1 cellular context compared by ENCODE assay signal in the genomic region with DNA sequence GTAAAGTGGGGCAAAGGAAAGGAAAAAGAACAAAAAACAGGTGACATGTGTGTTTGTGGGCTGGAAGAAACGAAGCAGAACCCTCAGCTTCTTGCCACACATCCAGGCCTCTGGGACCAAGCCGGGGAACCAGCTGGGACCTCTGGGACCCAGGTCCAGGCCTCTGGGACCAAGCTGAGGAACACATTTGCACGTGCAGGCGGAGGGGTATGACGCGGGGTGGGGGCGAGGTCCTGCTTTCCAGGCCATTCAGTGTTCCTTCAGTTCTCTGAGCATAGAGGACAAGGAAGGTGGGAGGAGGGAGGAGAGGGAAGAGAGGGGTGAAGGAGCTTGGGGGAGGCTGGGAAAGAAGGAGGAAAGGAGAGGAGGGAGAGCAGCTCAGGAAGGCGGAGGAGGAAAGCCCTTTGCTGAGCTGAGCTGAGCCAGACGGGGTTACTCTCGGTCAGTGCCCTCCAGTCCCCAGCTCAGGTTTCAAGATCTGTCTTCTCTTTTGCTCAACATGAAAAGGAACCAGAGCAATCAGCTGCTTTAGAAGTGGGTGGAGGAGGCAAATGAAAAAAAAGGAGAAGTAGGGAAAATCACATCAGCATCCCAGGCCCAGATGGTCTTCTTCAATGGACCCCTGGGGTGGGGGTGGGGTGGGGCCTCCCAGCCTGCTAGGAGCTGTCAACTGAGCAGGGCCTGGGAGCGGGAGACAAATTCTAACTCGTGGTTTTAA.
TF ChIP-seq lines count a peak whose summit lies in the region.

No MANE protein-coding gene starts in this region.

TF ChIP-seq in WTC11, 78 proteins besides CTCF, POLR2A, EP300 and RAD21 (continued from another document):
- TF ChIP-seq, protein P1, sequence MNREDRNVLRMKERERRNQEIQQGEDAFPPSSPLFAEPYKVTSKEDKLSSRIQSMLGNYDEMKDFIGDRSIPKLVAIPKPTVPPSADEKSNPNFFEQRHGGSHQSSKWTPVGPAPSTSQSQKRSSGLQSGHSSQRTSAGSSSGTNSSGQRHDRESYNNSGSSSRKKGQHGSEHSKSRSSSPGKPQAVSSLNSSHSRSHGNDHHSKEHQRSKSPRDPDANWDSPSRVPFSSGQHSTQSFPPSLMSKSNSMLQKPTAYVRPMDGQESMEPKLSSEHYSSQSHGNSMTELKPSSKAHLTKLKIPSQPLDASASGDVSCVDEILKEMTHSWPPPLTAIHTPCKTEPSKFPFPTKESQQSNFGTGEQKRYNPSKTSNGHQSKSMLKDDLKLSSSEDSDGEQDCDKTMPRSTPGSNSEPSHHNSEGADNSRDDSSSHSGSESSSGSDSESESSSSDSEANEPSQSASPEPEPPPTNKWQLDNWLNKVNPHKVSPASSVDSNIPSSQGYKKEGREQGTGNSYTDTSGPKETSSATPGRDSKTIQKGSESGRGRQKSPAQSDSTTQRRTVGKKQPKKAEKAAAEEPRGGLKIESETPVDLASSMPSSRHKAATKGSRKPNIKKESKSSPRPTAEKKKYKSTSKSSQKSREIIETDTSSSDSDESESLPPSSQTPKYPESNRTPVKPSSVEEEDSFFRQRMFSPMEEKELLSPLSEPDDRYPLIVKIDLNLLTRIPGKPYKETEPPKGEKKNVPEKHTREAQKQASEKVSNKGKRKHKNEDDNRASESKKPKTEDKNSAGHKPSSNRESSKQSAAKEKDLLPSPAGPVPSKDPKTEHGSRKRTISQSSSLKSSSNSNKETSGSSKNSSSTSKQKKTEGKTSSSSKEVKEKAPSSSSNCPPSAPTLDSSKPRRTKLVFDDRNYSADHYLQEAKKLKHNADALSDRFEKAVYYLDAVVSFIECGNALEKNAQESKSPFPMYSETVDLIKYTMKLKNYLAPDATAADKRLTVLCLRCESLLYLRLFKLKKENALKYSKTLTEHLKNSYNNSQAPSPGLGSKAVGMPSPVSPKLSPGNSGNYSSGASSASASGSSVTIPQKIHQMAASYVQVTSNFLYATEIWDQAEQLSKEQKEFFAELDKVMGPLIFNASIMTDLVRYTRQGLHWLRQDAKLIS (CRISPR knock-in tag; IDR thresholded peaks at IDR 0.05; ENCODE audit: borderline replicate concordance) = 0 out of 2 replicates have a peak, but pooled peaks have one; percentile 34
- TF ChIP-seq, protein P2, sequence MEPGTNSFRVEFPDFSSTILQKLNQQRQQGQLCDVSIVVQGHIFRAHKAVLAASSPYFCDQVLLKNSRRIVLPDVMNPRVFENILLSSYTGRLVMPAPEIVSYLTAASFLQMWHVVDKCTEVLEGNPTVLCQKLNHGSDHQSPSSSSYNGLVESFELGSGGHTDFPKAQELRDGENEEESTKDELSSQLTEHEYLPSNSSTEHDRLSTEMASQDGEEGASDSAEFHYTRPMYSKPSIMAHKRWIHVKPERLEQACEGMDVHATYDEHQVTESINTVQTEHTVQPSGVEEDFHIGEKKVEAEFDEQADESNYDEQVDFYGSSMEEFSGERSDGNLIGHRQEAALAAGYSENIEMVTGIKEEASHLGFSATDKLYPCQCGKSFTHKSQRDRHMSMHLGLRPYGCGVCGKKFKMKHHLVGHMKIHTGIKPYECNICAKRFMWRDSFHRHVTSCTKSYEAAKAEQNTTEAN (CRISPR knock-in tag; IDR thresholded peaks at IDR 0.05) = no peak
TF ChIP-seq in WTC11: peak in this region for 3.
